11 cellular contexts compared by ENCODE assay signal in genomic region chr12:113818833-113819232, GRCh38.
DNase-seq lines count a peak whose midpoint lies in the region; ATAC-seq, FAIRE-seq and TF ChIP-seq lines count a peak whose summit lies in the region.
"Had no signal": no experiment of that assay in that cellular context is flagged by ENCODE, and none has a peak within 500 bp of the region (broad histone marks: within the 10 kb centered on the region; RNA-seq: fewer than 3 reads in every experiment).

No MANE protein-coding gene starts in this region.

- no peak overlapping the region for H2AFZ ChIP-seq in GM12878 (ENCODE audit: control insufficient read depth, low read depth, low read length)

- no peaks in the 10 kb centered on the region for H3K27me3 ChIP-seq in GM12878 (replicated peaks in 1 of 2; ENCODE audit: control insufficient read depth in 2 of 2, insufficient read depth in 2 of 2, low read length in 1 of 2)
- H3K27me3 ChIP-seq in ovary = no peaks in the 10 kb centered on the region
- no peaks in the 10 kb centered on the region for H3K27me3 ChIP-seq in heart left ventricle
- H3K27me3 ChIP-seq: upper lobe of left lung had no signal

- CTCF ChIA-PET in Calu3 (lab: Charles Lee) (no interaction called here), GM12878 (lab: Yijun Ruan, JAX) (no interaction called here)

- in situ Hi-C loops in GM12878 (cut with MboI) = no loop called here

- H3K4me3 Mint-ChIP-seq in Calu3 (ENCODE audit: low read depth, unreplicated experiment) = no peak overlapping the region
- no peak overlapping the region for H3K4me3 Mint-ChIP-seq in HFFc6

- H3K27me3 Mint-ChIP-seq in Calu3 (ENCODE audit: unreplicated experiment) = no peaks in the 10 kb centered on the region
- peaks cover 7% of the 10 kb centered on the region for H3K27me3 Mint-ChIP-seq in HFFc6 (ENCODE audit: insufficient read depth)

- RAD21 ChIA-PET in GM12878 (lab: Charles Lee; ENCODE audit: unreplicated experiment) = no interaction called here

- H3K4me2 ChIP-seq in GM12878 (ENCODE audit: control insufficient read depth, insufficient read depth) = no peak overlapping the region
- H3K4me2 ChIP-seq: KMS-11 had no signal

- FAIRE-seq in GM12878 (lab: Jason Lieb, UNC) = no peak

- WGBS in GM12878 (ENCODE audit: insufficient coverage, insufficient replicate concordance, low lambda C conversion rate, missing lambda C conversion rate) = 97% methylated on average over 8 of the region's 10 CpGs
- 87 to 90% (median 88%) methylated on average over 6 to 10 of the region's 10 CpGs for WGBS in ovary, 3 donors
- WGBS in heart left ventricle, 4 donors = 70 to 89% (median 81%) methylated on average over 2 to 10 of the region's 10 CpGs

- no peaks in the 10 kb centered on the region for H3K36me3 Mint-ChIP-seq in Calu3 (ENCODE audit: insufficient read depth, unreplicated experiment)
- H3K36me3 Mint-ChIP-seq in HFFc6 (ENCODE audit: low read depth) = no peaks in the 10 kb centered on the region

- POLR2A ChIA-PET in GM12878 (lab: Charles Lee) = no interaction called here

- SMC1A ChIA-PET in GM12878 (lab: Charles Lee; ENCODE audit: uncharacterized antibody, unreplicated experiment) = no interaction called here

- H3K9me3 Mint-ChIP-seq in Calu3 (ENCODE audit: low read depth, unreplicated experiment) (no peaks in the 10 kb centered on the region), HFFc6 (no peaks in the 10 kb centered on the region)

- intact Hi-C loops in Calu3 (cut with micrococcal nuclease; ENCODE audit: unreplicated experiment) = no loop called here
- intact Hi-C loops in GM12878 (cut with micrococcal nuclease; ENCODE audit: unreplicated experiment) = no loop called here
- intact Hi-C loops in ovary (cut with DNase I) = no loop called here
- intact Hi-C loops in heart left ventricle (cut with DNase I) = no loop called here

- TF ChIP-seq POLR2A in GM12878 (IDR thresholded peaks at IDR 0.05; ENCODE audit: low read depth, low read length) (no peak), ovary (IDR thresholded peaks at IDR 0.05) (no peak), heart left ventricle (IDR thresholded peaks at IDR 0.05) (no peak)

- DNase-seq in Calu3 = peak; percentile 14
- DNase-seq in HFFc6 = no peak
- DNase-seq in GM12878 (ENCODE audit: low read depth, low spot score) = no peak
- DNase-seq in left kidney (ENCODE audit: low read depth, low spot score) = peak; percentile 71
- no peak for DNase-seq in ovary
- DNase-seq in heart left ventricle = no peak
- no peak for DNase-seq in NK-92 (lab: John Stamatoyannopoulos, UW; ENCODE audit: unreplicated experiment)
- DNase-seq in SKM-1 (lab: John Stamatoyannopoulos, UW; ENCODE audit: unreplicated experiment) = no peak
- DNase-seq: T-helper 1 cell, upper lobe of left lung had no signal

- no peak overlapping the region for H3K27ac ChIP-seq in GM12878 (ENCODE audit: control insufficient read depth, insufficient read depth)
- no peak overlapping the region for H3K27ac ChIP-seq in ovary
- H3K27ac ChIP-seq in heart left ventricle = no peak overlapping the region
- H3K27ac ChIP-seq: KMS-11, upper lobe of left lung had no signal

- H3K4me3 ChIP-seq in GM12878 (no peak overlapping the region), ovary (no peak overlapping the region), heart left ventricle (no peak overlapping the region)
- H3K4me3 ChIP-seq: upper lobe of left lung had no signal

- no peaks in the 10 kb centered on the region for H3K9me3 ChIP-seq in GM12878 (replicated peaks; ENCODE audit: control insufficient read depth, insufficient read depth, low read length)
- no peaks in the 10 kb centered on the region for H3K9me3 ChIP-seq in ovary
- no peaks in the 10 kb centered on the region for H3K9me3 ChIP-seq in heart left ventricle
- H3K9me3 ChIP-seq: upper lobe of left lung had no signal

- no peak overlapping the region for H3K27ac Mint-ChIP-seq in Calu3 (ENCODE audit: unreplicated experiment)
- H3K27ac Mint-ChIP-seq in HFFc6 = no peak overlapping the region

- H3K9ac ChIP-seq in GM12878 (ENCODE audit: control insufficient read depth, insufficient read depth, low read length) = no peak overlapping the region
- H3K9ac ChIP-seq: KMS-11 had no signal

- H3K4me1 Mint-ChIP-seq in Calu3 (ENCODE audit: low read depth, unreplicated experiment) (peaks cover 7% of the 10 kb centered on the region), HFFc6 (ENCODE audit: low read depth) (no peaks in the 10 kb centered on the region)

- TF ChIP-seq CTCF in Calu3 (IDR thresholded peaks at IDR 0.05; ENCODE audit: unreplicated experiment) (peak; percentile 17), HFFc6 (IDR thresholded peaks at IDR 0.05) (peak; percentile 77), GM12878 (IDR thresholded peaks at IDR 0.05 in 2 of 3, conservative IDR thresholded peaks at IDR 0.05 in 1 of 3; ENCODE audit: control insufficient read depth in 2 of 3, extremely low read depth in 1 of 3, insufficient read depth in 1 of 3, low read depth in 3 of 3, low read length in 3 of 3) (peak; percentile 10 to 32 (median 22); a peak in 4 of 6 replicates), ovary (IDR thresholded peaks at IDR 0.05) (no peak), heart left ventricle (IDR thresholded peaks at IDR 0.05) (peak in 1 of 12 donors; percentile 13)

- no peak for TF ChIP-seq RAD21 in GM12878 (IDR thresholded peaks at IDR 0.05; ENCODE audit: insufficient read depth, low read depth, low read length)

- H4K20me1 ChIP-seq in GM12878 (ENCODE audit: control insufficient read depth, insufficient read depth) = no peaks in the 10 kb centered on the region

- no peaks in the 10 kb centered on the region for H3K4me1 ChIP-seq in GM12878 (ENCODE audit: control insufficient read depth, insufficient read depth, low read length)
- H3K4me1 ChIP-seq in ovary (ENCODE audit: insufficient read depth) = no peaks in the 10 kb centered on the region
- H3K4me1 ChIP-seq in heart left ventricle = no peaks in the 10 kb centered on the region
- H3K4me1 ChIP-seq: upper lobe of left lung had no signal

- TF ChIP-seq EP300 in GM12878 (IDR thresholded peaks at IDR 0.05; ENCODE audit: borderline replicate concordance in 1 of 2, control insufficient read depth in 1 of 2, low read depth in 2 of 2, low read length in 2 of 2) (no peak), ovary (IDR thresholded peaks at IDR 0.05) (no peak)

- BruUV-seq in Calu3 (replicated peaks; lab: Mats Ljungman, UMichigan) (no TSS peak), GM12878 (replicated peaks; lab: Mats Ljungman, UMichigan) (no TSS peak)

- ATAC-seq in GM12878 (no peak), heart left ventricle (no peak)

- H3K36me3 ChIP-seq in GM12878 (ENCODE audit: control insufficient read depth in 2 of 2, insufficient read depth in 2 of 2, low read length in 1 of 2) (peaks cover 0 to 6% of the 10 kb centered on the region in 2 experiments; a peak in 3 of 4 replicates), ovary (no peaks in the 10 kb centered on the region), heart left ventricle (peaks cover 0 to 24% (median 0%) of the 10 kb centered on the region in 9 donors)

- no peaks in the 10 kb centered on the region for H3K79me2 ChIP-seq in GM12878 (ENCODE audit: control insufficient read depth, insufficient read depth, low read length)

TF ChIP-seq in GM12878, 131 proteins besides CTCF, POLR2A, EP300 and RAD21:
- TF ChIP-seq ZNF207 (IDR thresholded peaks at IDR 0.05; ENCODE audit: borderline replicate concordance) = no peak
- TF ChIP-seq IRF5 (IDR thresholded peaks at IDR 0.05; ENCODE audit: borderline replicate concordance) = no peak
- TF ChIP-seq NR2C2 (IDR thresholded peaks at IDR 0.05; ENCODE audit: borderline replicate concordance, control insufficient read depth, insufficient read length, low read depth) = no peak
- TF ChIP-seq, protein P1, sequence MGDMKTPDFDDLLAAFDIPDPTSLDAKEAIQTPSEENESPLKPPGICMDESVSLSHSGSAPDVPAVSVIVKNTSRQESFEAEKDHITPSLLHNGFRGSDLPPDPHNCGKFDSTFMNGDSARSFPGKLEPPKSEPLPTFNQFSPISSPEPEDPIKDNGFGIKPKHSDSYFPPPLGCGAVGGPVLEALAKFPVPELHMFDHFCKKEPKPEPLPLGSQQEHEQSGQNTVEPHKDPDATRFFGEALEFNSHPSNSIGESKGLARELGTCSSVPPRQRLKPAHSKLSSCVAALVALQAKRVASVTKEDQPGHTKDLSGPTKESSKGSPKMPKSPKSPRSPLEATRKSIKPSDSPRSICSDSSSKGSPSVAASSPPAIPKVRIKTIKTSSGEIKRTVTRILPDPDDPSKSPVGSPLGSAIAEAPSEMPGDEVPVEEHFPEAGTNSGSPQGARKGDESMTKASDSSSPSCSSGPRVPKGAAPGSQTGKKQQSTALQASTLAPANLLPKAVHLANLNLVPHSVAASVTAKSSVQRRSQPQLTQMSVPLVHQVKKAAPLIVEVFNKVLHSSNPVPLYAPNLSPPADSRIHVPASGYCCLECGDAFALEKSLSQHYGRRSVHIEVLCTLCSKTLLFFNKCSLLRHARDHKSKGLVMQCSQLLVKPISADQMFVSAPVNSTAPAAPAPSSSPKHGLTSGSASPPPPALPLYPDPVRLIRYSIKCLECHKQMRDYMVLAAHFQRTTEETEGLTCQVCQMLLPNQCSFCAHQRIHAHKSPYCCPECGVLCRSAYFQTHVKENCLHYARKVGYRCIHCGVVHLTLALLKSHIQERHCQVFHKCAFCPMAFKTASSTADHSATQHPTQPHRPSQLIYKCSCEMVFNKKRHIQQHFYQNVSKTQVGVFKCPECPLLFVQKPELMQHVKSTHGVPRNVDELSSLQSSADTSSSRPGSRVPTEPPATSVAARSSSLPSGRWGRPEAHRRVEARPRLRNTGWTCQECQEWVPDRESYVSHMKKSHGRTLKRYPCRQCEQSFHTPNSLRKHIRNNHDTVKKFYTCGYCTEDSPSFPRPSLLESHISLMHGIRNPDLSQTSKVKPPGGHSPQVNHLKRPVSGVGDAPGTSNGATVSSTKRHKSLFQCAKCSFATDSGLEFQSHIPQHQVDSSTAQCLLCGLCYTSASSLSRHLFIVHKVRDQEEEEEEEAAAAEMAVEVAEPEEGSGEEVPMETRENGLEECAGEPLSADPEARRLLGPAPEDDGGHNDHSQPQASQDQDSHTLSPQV (IDR thresholded peaks at IDR 0.05) = no peak
- no peak for TF ChIP-seq CHD2 (IDR thresholded peaks at IDR 0.05; ENCODE audit: borderline replicate concordance, low read depth, low read length)

Comparison
In these comparisons a context has a peak if more than half of its experiments do, and no peak if none do; other contexts are left out.
1. DNase-seq: peak in Calu3 (single experiment) and left kidney (single experiment); none in HFFc6 (single experiment), GM12878 (single experiment), ovary (0 of 5), heart left ventricle (0 of 5), NK-92 (single experiment) and SKM-1 (single experiment).
2. CTCF ChIP-seq: peak in Calu3 (single experiment), HFFc6 (single experiment) and GM12878 (3 of 3); none in ovary (0 of 3).